11 cellular contexts compared by ENCODE assay signal in genomic region chr4:153067376-153067775, GRCh38.
A peak's percentile ranks its signal among the peaks of the same experiment; 100 is the strongest.
DNase-seq lines count a peak whose midpoint lies in the region; ATAC-seq, FAIRE-seq and TF ChIP-seq lines count a peak whose summit lies in the region.
"Had no signal": no experiment of that assay in that cellular context is flagged by ENCODE, and none has a peak within 500 bp of the region (broad histone marks: within the 10 kb centered on the region; RNA-seq: fewer than 3 reads in every experiment).

No MANE protein-coding gene starts in this region.

- no peak for ATAC-seq in HG03439 (IDR thresholded peaks at IDR 0.05; ENCODE audit: unreplicated experiment)
- no peak for ATAC-seq in GM18861 (IDR thresholded peaks at IDR 0.05; ENCODE audit: unreplicated experiment)
- ATAC-seq: T-cell had no signal

- DNase-seq in H4 (ENCODE audit: low spot score) (peak; percentile 59), RCC 7860 (ENCODE audit: low spot score) (peak; percentile 48), fibroblast of mammary gland (ENCODE audit: low read depth) (peak; percentile 14), renal cortical epithelial cell (ENCODE audit: low read depth) (peak; percentile 83)
- DNase-seq in stimulated activated CD4-positive, alpha-beta T cell treated with anti-CD3 and anti-CD28 coated beads, Interleukin-4, amount 100 ng/mL, for 1 hour, result no peak
- DNase-seq in activated naive CD4-positive, alpha-beta T cell treated with Interleukin-2 at 50 U/mL for 16 hours, result no peak
- DNase-seq: NCI-H1092 treated with DMSO at 0.1 percent for 48 hours, stomach, T-cell had no signal

- FAIRE-seq in RCC 7860 (lab: Jason Lieb, UNC), result peak; percentile 25

- no peak for TF ChIP-seq CTCF in fibroblast of mammary gland (conservative IDR thresholded peaks at IDR 0.05; ENCODE audit: control insufficient read depth, insufficient read depth, low read depth, low read length)

- H3K4me3 ChIP-seq in fibroblast of mammary gland (ENCODE audit: control insufficient read depth, low read depth, low read length), result no peak overlapping the region
- H3K4me3 ChIP-seq: stomach had no signal

Comparison
In these comparisons a context has a peak if more than half of its experiments do, and no peak if none do; other contexts are left out.
1. DNase-seq: peak in H4 (single experiment), RCC 7860 (single experiment), fibroblast of mammary gland (single experiment) and renal cortical epithelial cell (single experiment); none in stimulated activated CD4-positive, alpha-beta T cell treated with anti-CD3 and anti-CD28 coated beads, Interleukin-4, amount 100 ng/mL, for 1 hour (single experiment) and activated naive CD4-positive, alpha-beta T cell treated with Interleukin-2 at 50 U/mL for 16 hours (single experiment).